21 cellular contexts compared by ENCODE assay signal in the genomic region with DNA sequence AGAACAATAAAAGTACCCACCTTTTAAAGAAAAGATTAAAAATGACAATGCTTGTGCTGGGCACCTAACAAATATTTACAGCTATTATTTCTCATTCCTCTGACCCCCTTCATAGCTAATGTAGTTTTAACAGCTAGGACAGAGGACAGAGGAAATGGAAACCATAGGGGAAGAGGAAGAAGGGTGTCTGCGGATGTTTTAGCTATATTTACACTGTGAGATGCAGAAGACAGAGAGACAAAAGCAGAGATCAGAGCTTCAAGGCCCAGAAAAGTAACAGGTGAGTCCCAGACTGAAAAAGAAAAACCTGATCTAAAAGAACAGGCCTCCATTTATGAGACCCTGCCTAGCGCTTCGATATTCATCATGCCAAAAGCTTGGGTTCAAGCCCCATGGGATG.
DNase-seq lines count a peak whose midpoint lies in the region; ATAC-seq and TF ChIP-seq lines count a peak whose summit lies in the region.
"Had no signal": no experiment of that assay in that cellular context is flagged by ENCODE, and none has a peak within 500 bp of the region (broad histone marks: within the 10 kb centered on the region; RNA-seq: fewer than 3 reads in every experiment).

No MANE protein-coding gene starts in this region.

- CTCF ChIA-PET in Caco-2 (lab: Charles Lee) = no interaction called here
- CTCF ChIA-PET in naive thymus-derived CD4-positive, alpha-beta T cell (lab: Charles Lee) = interaction anchor here (0.5 kb wide), 1 partner anchor 11 kb away, joined by 4 read pairs; no protein-coding TSS in a partner anchor

- intact Hi-C loops in Caco-2 (cut with micrococcal nuclease; ENCODE audit: unreplicated experiment) = loop anchor here (1.0 to 10.0 kb wide), 5 partner anchors 24 to 313 kb away; a partner anchor contains a TSS
- intact Hi-C loops in naive thymus-derived CD4-positive, alpha-beta T cell (cut with micrococcal nuclease) = no loop called here

- DNase-seq in Caco-2 (no peak), HFFc6 (no peak), immature natural killer cell (no peak), HK-2 (ENCODE audit: unreplicated experiment) (no peak), NCI-H524 treated with DMSO at 0.1 percent for 48 hours (lab: John Stamatoyannopoulos, UW) (no peak)
- no peak for DNase-seq in naive thymus-derived CD4-positive, alpha-beta T cell
- no peak for DNase-seq in effector memory CD8-positive, alpha-beta T cell
- DNase-seq: activated CD4-positive, alpha-beta memory T cell treated with anti-CD3 and anti-CD28 coated beads for 36 hours; AML-193; aorta; colonic mucosa; DMS79; erythroblast; NCI-H2081 treated with DMSO at 0.1 percent for 48 hours; NK-92 treated with Interleukin-12 subunit alpha and Interleukin-12 subunit beta, amount 100 ng/mL, for 24 hours; SHP77 treated with DMSO at 0.1 percent for 48 hours; T1000; upper lobe of right lung had no signal

- no peak overlapping the region for H3K9ac ChIP-seq in SU-DHL-6 (ENCODE audit: low read length)

- H4K20me1 ChIP-seq in SU-DHL-6 (ENCODE audit: low read depth, low read length) = no peaks in the 10 kb centered on the region

- H3K9me3 ChIP-seq in Caco-2 (no peaks in the 10 kb centered on the region), SU-DHL-6 (ENCODE audit: insufficient read depth, low read length) (no peaks in the 10 kb centered on the region)
- no peaks in the 10 kb centered on the region for H3K9me3 ChIP-seq in naive thymus-derived CD4-positive, alpha-beta T cell (ENCODE audit: control insufficient read depth in 2 of 3, low read length in 3 of 3)
- H3K9me3 ChIP-seq: colonic mucosa, HAP-1, upper lobe of right lung had no signal

- H3K36me3 Mint-ChIP-seq in Caco-2 (ENCODE audit: insufficient read depth, unreplicated experiment) (no peaks in the 10 kb centered on the region), HFFc6 (ENCODE audit: low read depth) (peaks cover 4% of the 10 kb centered on the region; the same call in 1 of the 2 replicates), immature natural killer cell (peaks cover 0 to 3% (median 0%) of the 10 kb centered on the region in 3 donors)
- no peaks in the 10 kb centered on the region for H3K36me3 Mint-ChIP-seq in naive thymus-derived CD4-positive, alpha-beta T cell
- no peaks in the 10 kb centered on the region for H3K36me3 Mint-ChIP-seq in effector memory CD8-positive, alpha-beta T cell (ENCODE audit: insufficient read depth)
- H3K36me3 Mint-ChIP-seq: activated CD4-positive, alpha-beta memory T cell treated with anti-CD3 and anti-CD28 coated beads for 36 hours; mesothelial cell of epicardium had no signal

- no peaks in the 10 kb centered on the region for H3K27me3 Mint-ChIP-seq in Caco-2 (ENCODE audit: insufficient read depth, unreplicated experiment)
- no peaks in the 10 kb centered on the region for H3K27me3 Mint-ChIP-seq in HFFc6 (ENCODE audit: insufficient read depth)
- no peaks in the 10 kb centered on the region for H3K27me3 Mint-ChIP-seq in naive thymus-derived CD4-positive, alpha-beta T cell
- H3K27me3 Mint-ChIP-seq in immature natural killer cell (ENCODE audit: low read depth in 3 of 3) = peaks cover 2 to 4% (median 2%) of the 10 kb centered on the region in 3 donors
- no peaks in the 10 kb centered on the region for H3K27me3 Mint-ChIP-seq in effector memory CD8-positive, alpha-beta T cell
- H3K27me3 Mint-ChIP-seq: activated CD4-positive, alpha-beta memory T cell treated with anti-CD3 and anti-CD28 coated beads for 36 hours had no signal

- H3K4me2 ChIP-seq in SU-DHL-6 (ENCODE audit: low read depth, low read length, poor library complexity, severe bottlenecking) = peak overlapping the region; percentile 48

- no peak for ATAC-seq in naive thymus-derived CD4-positive, alpha-beta T cell
- ATAC-seq in effector memory CD8-positive, alpha-beta T cell (replicated peaks) = no peak
- ATAC-seq: upper lobe of right lung had no signal

- H3K4me3 ChIP-seq in Caco-2 (ENCODE audit: low read depth, low read length) (no peak overlapping the region), SU-DHL-6 (ENCODE audit: insufficient read depth, low read length, poor library complexity, severe bottlenecking) (no peak overlapping the region)
- no peak overlapping the region for H3K4me3 ChIP-seq in naive thymus-derived CD4-positive, alpha-beta T cell (ENCODE audit: low read length)
- H3K4me3 ChIP-seq: colonic mucosa, HAP-1, upper lobe of right lung had no signal

- peaks cover 34% of the 10 kb centered on the region for H3K4me1 Mint-ChIP-seq in Caco-2 (ENCODE audit: low read depth, unreplicated experiment)
- H3K4me1 Mint-ChIP-seq in HFFc6 (ENCODE audit: low read depth) = peaks cover 69% of the 10 kb centered on the region
- H3K4me1 Mint-ChIP-seq in naive thymus-derived CD4-positive, alpha-beta T cell = peaks cover 13 to 30% (median 24%) of the 10 kb centered on the region in 7 donors
- H3K4me1 Mint-ChIP-seq in immature natural killer cell = peaks cover 8 to 13% of the 10 kb centered on the region in 2 donors
- H3K4me1 Mint-ChIP-seq in effector memory CD8-positive, alpha-beta T cell (ENCODE audit: low read depth in 2 of 2) = peaks cover 5 to 6% of the 10 kb centered on the region in 2 donors

- H3K36me3 ChIP-seq in Caco-2 (ENCODE audit: control insufficient read depth, insufficient read depth, low read length) = no peaks in the 10 kb centered on the region
- no peaks in the 10 kb centered on the region for H3K36me3 ChIP-seq in SU-DHL-6 (ENCODE audit: low read length)
- H3K36me3 ChIP-seq in naive thymus-derived CD4-positive, alpha-beta T cell (ENCODE audit: control insufficient read depth in 2 of 3, insufficient read depth in 3 of 3, low read length in 3 of 3) = no peaks in the 10 kb centered on the region
- H3K36me3 ChIP-seq: colonic mucosa, HAP-1, upper lobe of right lung had no signal

- H3K4me3 Mint-ChIP-seq in Caco-2 (ENCODE audit: unreplicated experiment) = peak overlapping the region; percentile 38
- H3K4me3 Mint-ChIP-seq in HFFc6 = no peak overlapping the region
- peak overlapping the region in 6 of 10 donors; percentile 2 to 62 (median 54) for H3K4me3 Mint-ChIP-seq in naive thymus-derived CD4-positive, alpha-beta T cell
- H3K4me3 Mint-ChIP-seq in immature natural killer cell = no peak overlapping the region
- H3K4me3 Mint-ChIP-seq in effector memory CD8-positive, alpha-beta T cell = no peak overlapping the region
- H3K4me3 Mint-ChIP-seq: activated CD4-positive, alpha-beta memory T cell treated with anti-CD3 and anti-CD28 coated beads for 36 hours; mesothelial cell of epicardium had no signal

- no TSS peak for BruUV-seq in Caco-2 (replicated peaks; lab: Mats Ljungman, UMichigan)

- H3K9me3 Mint-ChIP-seq in Caco-2 (ENCODE audit: unreplicated experiment) (no peaks in the 10 kb centered on the region), HFFc6 (no peaks in the 10 kb centered on the region), immature natural killer cell (no peaks in the 10 kb centered on the region)
- H3K9me3 Mint-ChIP-seq in naive thymus-derived CD4-positive, alpha-beta T cell = peaks cover 0 to 1% (median 0%) of the 10 kb centered on the region in 11 donors
- no peaks in the 10 kb centered on the region for H3K9me3 Mint-ChIP-seq in effector memory CD8-positive, alpha-beta T cell
- H3K9me3 Mint-ChIP-seq: activated CD4-positive, alpha-beta memory T cell treated with anti-CD3 and anti-CD28 coated beads for 36 hours; mesothelial cell of epicardium had no signal

- TF ChIP-seq CTCF in Caco-2 (IDR thresholded peaks at IDR 0.05; ENCODE audit: insufficient read depth in 1 of 2, low read depth in 1 of 2, low read length in 1 of 2, severe bottlenecking in 1 of 2, unreplicated experiment in 1 of 2) (no peak), HFFc6 (IDR thresholded peaks at IDR 0.05) (no peak), SU-DHL-6 (IDR thresholded peaks at IDR 0.05; ENCODE audit: insufficient read depth, low read length, poor library complexity, severe bottlenecking) (no peak)

- H2AFZ ChIP-seq in SU-DHL-6 (ENCODE audit: low read depth, low read length, severe bottlenecking) = peak overlapping the region; percentile 61

- H3K27me3 ChIP-seq in Caco-2 (replicated peaks; ENCODE audit: control insufficient read depth, insufficient read depth, low read length) (no peaks in the 10 kb centered on the region), SU-DHL-6 (ENCODE audit: low read length) (no peaks in the 10 kb centered on the region)
- no peaks in the 10 kb centered on the region for H3K27me3 ChIP-seq in naive thymus-derived CD4-positive, alpha-beta T cell (ENCODE audit: control insufficient read depth in 2 of 2, insufficient read depth in 2 of 2, low read length in 2 of 2)
- H3K27me3 ChIP-seq: colonic mucosa, upper lobe of right lung had no signal

- peak overlapping the region; percentile 40 for H3K27ac ChIP-seq in SU-DHL-6 (ENCODE audit: low read depth, low read length)
- H3K27ac ChIP-seq in naive thymus-derived CD4-positive, alpha-beta T cell (ENCODE audit: low read depth, low read length) = no peak overlapping the region
- H3K27ac ChIP-seq: colonic mucosa, upper lobe of right lung had no signal

- peak overlapping the region; percentile 83 for H3K27ac Mint-ChIP-seq in Caco-2 (ENCODE audit: unreplicated experiment)
- H3K27ac Mint-ChIP-seq in HFFc6 = peak overlapping the region; percentile 84; the same call in 1 of the 2 replicates
- H3K27ac Mint-ChIP-seq in naive thymus-derived CD4-positive, alpha-beta T cell = peak overlapping the region in 8 of 9 donors; percentile 61 to 84 (median 77)
- no peak overlapping the region for H3K27ac Mint-ChIP-seq in immature natural killer cell
- peak overlapping the region in 1 of 2 donors; percentile 22 for H3K27ac Mint-ChIP-seq in effector memory CD8-positive, alpha-beta T cell
- H3K27ac Mint-ChIP-seq: activated CD4-positive, alpha-beta memory T cell treated with anti-CD3 and anti-CD28 coated beads for 36 hours had no signal

- no peaks in the 10 kb centered on the region for H3K9me2 ChIP-seq in SU-DHL-6 (replicated peaks; ENCODE audit: insufficient read depth, low read length)

- peaks cover 37% of the 10 kb centered on the region for H3K4me1 ChIP-seq in Caco-2
- H3K4me1 ChIP-seq in naive thymus-derived CD4-positive, alpha-beta T cell (ENCODE audit: control insufficient read depth in 2 of 2, insufficient read depth in 2 of 2, low read length in 2 of 2) = peaks cover 0 to 17% of the 10 kb centered on the region in 2 donors
- H3K4me1 ChIP-seq: colonic mucosa, upper lobe of right lung had no signal

- no peaks in the 10 kb centered on the region for H3F3A ChIP-seq in SU-DHL-6 (ENCODE audit: insufficient read depth)

- H3K79me2 ChIP-seq in SU-DHL-6 (ENCODE audit: insufficient read depth, low read length) = no peaks in the 10 kb centered on the region

- POLR2A ChIA-PET in Caco-2 (lab: Charles Lee) = interaction anchor here (0.7 kb wide), 1 partner anchor 16 kb away, joined by 3 read pairs; no protein-coding TSS in a partner anchor
- POLR2A ChIA-PET in naive thymus-derived CD4-positive, alpha-beta T cell (lab: Charles Lee) = interaction anchor here (0.6 to 1.0 kb wide), 2 partner anchors 33 to 1343 kb away, joined by 3 to 4 read pairs; no protein-coding TSS in a partner anchor

Comparison
In these comparisons a context has a peak if more than half of its experiments do, and no peak if none do; other contexts are left out.
1. H3K27ac Mint-ChIP-seq: peak in Caco-2 (single experiment), HFFc6 (single experiment) and naive thymus-derived CD4-positive, alpha-beta T cell (8 of 9); none in immature natural killer cell (0 of 6).
2. H3K4me3 Mint-ChIP-seq: peak in Caco-2 (single experiment) and naive thymus-derived CD4-positive, alpha-beta T cell (6 of 10); none in HFFc6 (single experiment), immature natural killer cell (0 of 5) and effector memory CD8-positive, alpha-beta T cell (0 of 2).